23 cellular contexts compared by ENCODE assay signal in genomic region chr6:1418471-1419191, GRCh38. TPM values are rescaled to one million over a fixed set of nuclear protein-coding genes. Genes with fewer than 3 reads are reported as not detected.
DNase-seq lines count a peak whose midpoint lies in the region; ATAC-seq and TF ChIP-seq lines count a peak whose summit lies in the region.
"Had no signal": no experiment of that assay in that cellular context is flagged by ENCODE, and none has a peak within 500 bp of the region (broad histone marks: within the 10 kb centered on the region; RNA-seq: fewer than 3 reads in every experiment).

No MANE protein-coding gene starts in this region.

- no TSS peak for BruUV-seq in IMR-90 (replicated peaks; lab: Mats Ljungman, UMichigan)

- no peak overlapping the region for H3K23ac ChIP-seq in IMR-90 (ENCODE audit: low read depth, low read length)

- no peak for TF ChIP-seq RAD21 in IMR-90 (IDR thresholded peaks at IDR 0.05; ENCODE audit: low read length)

- peaks cover 6% of the 10 kb centered on the region; the same call in 1 of the 2 replicates for H3K4me1 ChIP-seq in IMR-90 (ENCODE audit: control insufficient read depth, insufficient read depth, low read length)
- H3K4me1 ChIP-seq in right lobe of liver: no peaks in the 10 kb centered on the region
- H3K4me1 ChIP-seq: tibial artery had no signal

- H3K9me3 ChIP-seq in IMR-90 (ENCODE audit: control insufficient read depth, insufficient read depth, low read length) (no peaks in the 10 kb centered on the region), right lobe of liver (no peaks in the 10 kb centered on the region)

- H2AK9ac ChIP-seq in IMR-90 (replicated peaks; ENCODE audit: low read depth, low read length, poor library complexity): no peak overlapping the region

- H3K18ac ChIP-seq in IMR-90 (ENCODE audit: low read depth, low read length): peak overlapping the region; percentile 34; the same call in 1 of the 2 replicates

- H3K4me3 ChIP-seq in AG10803 (ENCODE audit: low read length): no peak overlapping the region
- no peak overlapping the region for H3K4me3 ChIP-seq in IMR-90 (ENCODE audit: insufficient read depth, low read depth, low read length)
- H3K4me3 ChIP-seq in choroid plexus epithelial cell (ENCODE audit: low read depth, low read length): no peak overlapping the region
- no peak overlapping the region for H3K4me3 ChIP-seq in right lobe of liver
- H3K4me3 ChIP-seq: lung, mucosa of descending colon, tibial artery had no signal

- 58% methylated on average over 7 of the region's 15 CpGs; no CpG with 5 or more reads in 1 of the 2 experiments for WGBS in IMR-90 (ENCODE audit: extremely low coverage in 2 of 2, insufficient read length in 1 of 2), 2 experiments
- 53% methylated on average over 8 of the region's 15 CpGs for WGBS in right lobe of liver (ENCODE audit: insufficient coverage, low coverage, low lambda C conversion rate, missing lambda C conversion rate)

- ATAC-seq in IMR-90 (ENCODE audit: low read depth) (peak; percentile 90), right lobe of liver (peak; percentile 30 to 52 (median 42))
- ATAC-seq: mucosa of descending colon; natural killer cell treated with Interleukin-12 subunit alpha and Interleukin-12 subunit beta and Interleukin-15 and Interleukin-18, amount 100 ng/mL, for 72 hours; SK-N-SH treated with all-trans-retinoic acid at 6 μM for 48 hours; stimulated activated naive CD8-positive, alpha-beta T cell treated with anti-CD3 and anti-CD28 coated beads, Interleukin-15, amount 100 ng/mL, for 72 hours had no signal

- POLR2A ChIA-PET in IMR-90 (lab: Charles Lee; ENCODE audit: unreplicated experiment): no interaction called here

- H3K9ac ChIP-seq in IMR-90 (ENCODE audit: low read depth, low read length): no peak overlapping the region; the same call in 1 of the 2 replicates

- intact Hi-C loops in IMR-90 (cut with micrococcal nuclease): no loop called here
- intact Hi-C loops in right lobe of liver (cut with DNase I): no loop called here

- no peak overlapping the region for H4K5ac ChIP-seq in IMR-90 (ENCODE audit: low read depth, low read length)

- DNase-seq in AG10803 (ENCODE audit: low read depth) (peak; percentile 37), IMR-90 (peak; percentile 54), choroid plexus epithelial cell (ENCODE audit: low read depth) (peak; percentile 37), right lobe of liver (peak in 1 of 3 donors; percentile 23), T-helper 1 cell (no peak), GM19240 (ENCODE audit: insufficient read length, low spot score) (no peak)
- DNase-seq in activated naive CD4-positive, alpha-beta T cell treated with Interleukin-2 at 50 U/mL for 16 hours: no peak
- DNase-seq: activated CD4-positive, alpha-beta T cell treated with anti-CD3 and anti-CD28 coated beads for 48 hours; activated gamma-delta T cell; activated T-cell treated with anti-CD3 and anti-CD28 coated beads, Interleukin-2, amount 50 U/mL, for 24 hours; CD4-positive, CD25-positive, alpha-beta regulatory T cell; DND-41; kidney; mucosa of descending colon; NCI-H1417 treated with DMSO at 0.1 percent for 48 hours; NCI-H774; OCI-M1; stimulated activated naive CD8-positive, alpha-beta T cell treated with anti-CD3 and anti-CD28 coated beads, Interleukin-15, amount 100 ng/mL, for 72 hours; tibial artery had no signal

- H2BK15ac ChIP-seq in IMR-90 (ENCODE audit: low read depth, low read length): no peak overlapping the region

- H2BK20ac ChIP-seq in IMR-90 (ENCODE audit: low read depth, low read length): peak overlapping the region; percentile 80

- H2AK5ac ChIP-seq in IMR-90 (ENCODE audit: low read depth, low read length): no peak overlapping the region

- peak overlapping the region; percentile 56 for H3K4ac ChIP-seq in IMR-90 (ENCODE audit: low read depth, low read length)

- H3K27ac ChIP-seq in IMR-90 (ENCODE audit: insufficient read depth, low read length): no peak overlapping the region
- no peak overlapping the region for H3K27ac ChIP-seq in right lobe of liver
- H3K27ac ChIP-seq: tibial artery had no signal

- in situ Hi-C loops in IMR-90 (cut with MboI; ENCODE audit: low sequenced_read_pairs): no loop called here

- H4K8ac ChIP-seq in IMR-90 (ENCODE audit: low read depth in 2 of 2, low read length in 2 of 2): no peak overlapping the region; a peak in 1 of 4 replicates

- TF ChIP-seq POLR2A in IMR-90 (IDR thresholded peaks at IDR 0.05; ENCODE audit: low read depth, low read length) (no peak), right lobe of liver (IDR thresholded peaks at IDR 0.05) (no peak)

- no peaks in the 10 kb centered on the region for H3K79me1 ChIP-seq in IMR-90 (ENCODE audit: low read depth in 1 of 2, low read length in 2 of 2)

- dilution Hi-C loops in IMR-90 (cut with HindIII; ENCODE audit: low sequenced_read_pairs, unreplicated experiment): no loop called here

- TF ChIP-seq CTCF in AG10803 (conservative IDR thresholded peaks at IDR 0.05; ENCODE audit: low read length) (no peak), IMR-90 (conservative IDR thresholded peaks at IDR 0.05; ENCODE audit: low read depth, low read length) (no peak), choroid plexus epithelial cell (conservative IDR thresholded peaks at IDR 0.05; ENCODE audit: low read depth, low read length) (no peak), right lobe of liver (IDR thresholded peaks at IDR 0.05) (no peak)

- peak overlapping the region; percentile 2 for H3K4me2 ChIP-seq in IMR-90 (ENCODE audit: low read depth, low read length)

- H2BK120ac ChIP-seq in IMR-90 (ENCODE audit: low read depth, low read length): peak overlapping the region; percentile 71

- CTCF ChIA-PET in IMR-90 (lab: Yijun Ruan, JAX): interaction anchor here (0.7 to 1.2 kb wide), 2 partner anchors 10 to 506 kb away, joined by 3 read pairs; no protein-coding TSS in a partner anchor

- no peak overlapping the region for H3K56ac ChIP-seq in IMR-90 (ENCODE audit: extremely low read depth, insufficient read depth, low read length)

- H4K91ac ChIP-seq in IMR-90 (ENCODE audit: insufficient read depth, low read depth, low read length): peak overlapping the region; percentile 68

- H3K36me3 ChIP-seq in IMR-90 (ENCODE audit: control insufficient read depth, insufficient read depth, low read length) (no peaks in the 10 kb centered on the region), right lobe of liver (no peaks in the 10 kb centered on the region)
- H3K36me3 ChIP-seq: tibial artery had no signal

- no peak overlapping the region for H2AFZ ChIP-seq in IMR-90 (replicated peaks; ENCODE audit: low read length, poor library complexity)

- peak overlapping the region; percentile 63; the same call in 1 of the 2 replicates for H3K14ac ChIP-seq in IMR-90 (replicated peaks; ENCODE audit: low read depth, low read length)

- H4K20me1 ChIP-seq in IMR-90 (ENCODE audit: insufficient read depth, low read length): no peaks in the 10 kb centered on the region

- H3K9me1 ChIP-seq in IMR-90 (ENCODE audit: insufficient read depth, low read length): no peaks in the 10 kb centered on the region

- H2BK5ac ChIP-seq in IMR-90 (ENCODE audit: low read depth, low read length, poor library complexity, severe bottlenecking): no peak overlapping the region

- H3K27me3 ChIP-seq in IMR-90 (ENCODE audit: control insufficient read depth, insufficient read depth, low read length) (peaks cover 3% of the 10 kb centered on the region), right lobe of liver (no peaks in the 10 kb centered on the region)

TF ChIP-seq in IMR-90, 13 proteins besides CTCF, POLR2A, EP300 and RAD21:
- TF ChIP-seq CEBPB (IDR thresholded peaks at IDR 0.05; ENCODE audit: low read depth, low read length): peak; percentile 57
- TF ChIP-seq NFE2L2 (IDR thresholded peaks at IDR 0.05; ENCODE audit: low read depth, low read length): no peak
- TF ChIP-seq MXI1 (IDR thresholded peaks at IDR 0.05; ENCODE audit: borderline replicate concordance, low read depth, low read length): peak; percentile 16; the same call in 1 of the 2 replicates
- no peak for TF ChIP-seq MAFK (IDR thresholded peaks at IDR 0.05; ENCODE audit: low read depth, low read length)
- TF ChIP-seq RCOR1 (IDR thresholded peaks at IDR 0.05; ENCODE audit: insufficient replicate concordance, low read length): no peak
- TF ChIP-seq FOS (IDR thresholded peaks at IDR 0.05; ENCODE audit: low read depth, low read length): no peak
- TF ChIP-seq USF2 (IDR thresholded peaks at IDR 0.05; ENCODE audit: low read depth, low read length): peak; percentile 46; the same call in 1 of the 2 replicates
- TF ChIP-seq CHD1 (IDR thresholded peaks at IDR 0.05; ENCODE audit: low read depth, low read length): no peak
- no peak for TF ChIP-seq SMC3 (IDR thresholded peaks at IDR 0.05; ENCODE audit: low read depth, low read length)

RNA-seq across cellular contexts. Expression of gene FOXF2, which starts 29.3 kb away (rescaled TPM):
- total RNA-seq in IMR-90 (2012; rRNA removed): 2.5 TPM in 2 replicates
- 16.3 and 17.3 TPM in 2 replicates for polyA plus RNA-seq in IMR-90 (2012; rRNA removed)
- polyA plus RNA-seq in IMR-90 (2012; cell fraction: cytosol; rRNA removed): 13.8 and 25.8 TPM in 2 replicates
- polyA plus RNA-seq in IMR-90 (2012; cell fraction: nucleus; rRNA removed; ENCODE audit: low replicate concordance): 11.7 and 17.4 TPM in 2 replicates
- under 1 TPM in 2 of 6 experiments, not detected in 4; 0.11 to 0.19 TPM for total RNA-seq in right lobe of liver
- total RNA-seq: CD4-positive, CD25-positive, alpha-beta regulatory T cell; natural killer cell treated with Interleukin-12 subunit alpha and Interleukin-12 subunit beta and Interleukin-15 and Interleukin-18, amount 100 ng/mL, for 72 hours; T-helper 2 cell treated with Interferon-gamma antibody and Interleukin-4, amounts not matched to agents 100 ng/mL and 5 ng/mL, for 36 hours had no signal
- polyA plus RNA-seq: CD4-positive, CD25-positive, alpha-beta regulatory T cell had no signal

Comparison
In these comparisons a context has a peak if more than half of its experiments do, and no peak if none do; other contexts are left out.
1. DNase-seq: peak in AG10803 (single experiment), IMR-90 (single experiment) and choroid plexus epithelial cell (single experiment); none in activated naive CD4-positive, alpha-beta T cell treated with Interleukin-2 at 50 U/mL for 16 hours (single experiment), T-helper 1 cell (0 of 5) and GM19240 (single experiment).